Comparison of ENCODE assay signal across 21 cellular contexts in the genomic region with DNA sequence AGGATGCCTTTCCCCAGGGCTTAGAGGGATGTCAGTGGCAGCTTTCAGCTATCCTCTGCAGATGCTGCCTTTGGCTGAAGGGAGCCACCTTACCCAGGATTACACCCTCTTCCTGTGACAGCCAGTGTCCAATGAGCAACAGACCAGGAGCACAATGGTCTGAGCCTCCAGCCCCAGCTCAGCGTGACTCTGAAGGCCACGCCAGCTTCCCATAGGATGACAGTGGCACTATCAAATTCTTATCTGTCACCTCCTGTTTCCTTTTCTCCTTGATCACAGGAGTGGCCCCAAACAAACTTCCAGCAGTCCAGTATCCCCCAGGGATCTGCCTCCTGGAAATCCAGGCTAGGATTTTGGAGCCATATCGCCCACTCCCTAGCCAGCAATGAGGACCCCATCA.
DNase-seq lines count a peak whose midpoint lies in the region; ATAC-seq, FAIRE-seq and TF ChIP-seq lines count a peak whose summit lies in the region.
"Had no signal": no experiment of that assay in that cellular context is flagged by ENCODE, and none has a peak within 500 bp of the region (broad histone marks: within the 10 kb centered on the region; RNA-seq: fewer than 3 reads in every experiment).

No MANE protein-coding gene starts in this region.

- H3K9ac ChIP-seq in HepG2 (ENCODE audit: insufficient read depth, low read depth, low read length) = no peak overlapping the region
- no peak overlapping the region for H3K9ac ChIP-seq in mesendoderm (ENCODE audit: low read length)
- H3K9ac ChIP-seq: BLaER1 had no signal

- H2BK120ac ChIP-seq in mesendoderm (ENCODE audit: low read depth, low read length) = no peak overlapping the region

- H3K18ac ChIP-seq in mesendoderm (ENCODE audit: low read length) = peak overlapping the region; percentile 43

- no peak overlapping the region for H4K8ac ChIP-seq in mesendoderm (ENCODE audit: low read depth, low read length)

- TF ChIP-seq CTCF in right lobe of liver (IDR thresholded peaks at IDR 0.05) = no peak
- TF ChIP-seq CTCF in HepG2 (CRISPR knock-in tag; IDR thresholded peaks at IDR 0.05) = no peak
- no peak for TF ChIP-seq CTCF in spleen (IDR thresholded peaks at IDR 0.05 in 8 of 11, conservative IDR thresholded peaks at IDR 0.05 in 3 of 11)

- no peaks in the 10 kb centered on the region for H4K20me1 ChIP-seq in HepG2 (ENCODE audit: insufficient read depth, low read length)
- H4K20me1 ChIP-seq: BLaER1 had no signal

- no peak for TF ChIP-seq POLR2A in right lobe of liver (IDR thresholded peaks at IDR 0.05)
- no peak for TF ChIP-seq POLR2A in HepG2 (IDR thresholded peaks at IDR 0.05; ENCODE audit: insufficient read depth in 1 of 2, low read depth in 2 of 2, low read length in 2 of 2)
- TF ChIP-seq POLR2A in spleen (IDR thresholded peaks at IDR 0.05) = no peak

- WGBS in right lobe of liver (ENCODE audit: insufficient coverage, low coverage, low lambda C conversion rate, missing lambda C conversion rate) = 49% methylated on average over 3 of the region's 3 CpGs
- WGBS in HepG2 (ENCODE audit: low lambda C conversion rate) = 42% methylated on average over 3 of the region's 3 CpGs
- WGBS in mesendoderm (ENCODE audit: extremely low coverage, insufficient coverage, low lambda C conversion rate) = no CpG with 5 or more reads among the region's 3 CpGs
- 71 to 83% (median 74%) methylated on average over 3 of the region's 3 CpGs for WGBS in spleen, 5 donors

- DNase-seq in right lobe of liver = no peak
- no peak for DNase-seq in HepG2 (ENCODE audit: low spot score)
- peak; percentile 75 for DNase-seq in mesendoderm
- DNase-seq in spleen = no peak
- DNase-seq in SHP77 (lab: John Stamatoyannopoulos, UW) = no peak
- DNase-seq in LoVo (ENCODE audit: low spot score) = no peak
- DNase-seq in GM19239 (ENCODE audit: insufficient read length, low spot score) = no peak
- DNase-seq: Caco-2; CD8-positive, alpha-beta T cell; DMS153; EL; GDM1; H9; HFFc6 had no signal

- no peak for TF ChIP-seq RAD21 in HepG2 (CRISPR knock-in tag; IDR thresholded peaks at IDR 0.05)

- H2AK5ac ChIP-seq in mesendoderm (ENCODE audit: low read length) = no peak overlapping the region

- H2BK15ac ChIP-seq in mesendoderm (replicated peaks; ENCODE audit: low read depth) = no peak overlapping the region

- ATAC-seq in right lobe of liver = peak in 3 of 4 donors; percentile 20 to 45 (median 43)
- ATAC-seq in HepG2 = no peak
- no peak for ATAC-seq in HG03108 (IDR thresholded peaks at IDR 0.05; ENCODE audit: unreplicated experiment)
- ATAC-seq: CD8-positive, alpha-beta T cell; GM12878; GM23338 had no signal

- H3K4me3 ChIP-seq in right lobe of liver = no peak overlapping the region
- H3K4me3 ChIP-seq in HepG2 (replicated peaks in 1 of 3; ENCODE audit: insufficient read depth in 1 of 3, low read depth in 2 of 3, low read length in 3 of 3) = no peak overlapping the region
- H3K4me3 ChIP-seq in mesendoderm (ENCODE audit: low read length) = no peak overlapping the region
- no peak overlapping the region for H3K4me3 ChIP-seq in spleen
- H3K4me3 ChIP-seq: BLaER1, GM12878, GM23338 had no signal

- intact Hi-C loops in right lobe of liver (cut with DNase I) (no loop called here), HepG2 (cut with micrococcal nuclease; ENCODE audit: unreplicated experiment) (no loop called here), spleen (cut with DNase I; ENCODE audit: low total_unique reads) (no loop called here)

- H3K4me2 ChIP-seq in HepG2 (ENCODE audit: low read depth, low read length) = no peak overlapping the region
- no peak overlapping the region for H3K4me2 ChIP-seq in mesendoderm (ENCODE audit: low read length)
- H3K4me2 ChIP-seq: BLaER1, GM23338 had no signal

- FAIRE-seq in HepG2 (lab: Jason Lieb, UNC) (no peak), GM19239 (lab: Jason Lieb, UNC) (no peak)
- FAIRE-seq: A204.1, GM12878 had no signal

- POLR2A ChIA-PET in HepG2 (lab: Yijun Ruan, JAX) = no interaction called here

- H3K27ac ChIP-seq in right lobe of liver (no peak overlapping the region), HepG2 (ENCODE audit: extremely low read length, insufficient read depth, low read length) (no peak overlapping the region), mesendoderm (ENCODE audit: low read depth, low read length) (peak overlapping the region; percentile 26), spleen (peak overlapping the region in 6 of 8 donors; percentile 37 to 66 (median 58))
- H3K27ac ChIP-seq: 22Rv1, BLaER1, C4-2B had no signal

- no peaks in the 10 kb centered on the region for H3K36me3 ChIP-seq in right lobe of liver
- H3K36me3 ChIP-seq in HepG2 (replicated peaks in 1 of 2; ENCODE audit: control insufficient read depth in 1 of 2, insufficient read depth in 2 of 2, low read length in 2 of 2) = no peaks in the 10 kb centered on the region
- H3K36me3 ChIP-seq in mesendoderm (ENCODE audit: control insufficient read depth, insufficient read depth, low read length) = no peaks in the 10 kb centered on the region
- no peaks in the 10 kb centered on the region for H3K36me3 ChIP-seq in spleen
- H3K36me3 ChIP-seq: BLaER1 had no signal

- H3K4me1 ChIP-seq in right lobe of liver = peaks cover 0 to 3% (median 0%) of the 10 kb centered on the region in 4 donors
- H3K4me1 ChIP-seq in HepG2 (ENCODE audit: insufficient read depth, low read length) = no peaks in the 10 kb centered on the region
- peaks cover 5% of the 10 kb centered on the region for H3K4me1 ChIP-seq in mesendoderm (ENCODE audit: control insufficient read depth, low read depth, low read length)
- H3K4me1 ChIP-seq in spleen = peaks cover 0 to 11% (median 0%) of the 10 kb centered on the region in 6 donors
- H3K4me1 ChIP-seq: BLaER1 had no signal

- in situ Hi-C loops in HepG2 (cut with HindIII; ENCODE audit: extremely low pct_ligation_motif_present, low pct_unique_long_range_greater_than_20kb) = loop anchor here (25.0 kb wide), 1 partner anchor 946 kb away; no protein-coding TSS in a partner anchor

- H3K4ac ChIP-seq in mesendoderm (ENCODE audit: low read depth, low read length) = no peak overlapping the region

- H3K9me3 ChIP-seq in right lobe of liver (no peaks in the 10 kb centered on the region), HepG2 (ENCODE audit: low read length) (no peaks in the 10 kb centered on the region), spleen (no peaks in the 10 kb centered on the region)
- H3K9me3 ChIP-seq: BLaER1, Caco-2 had no signal

- H3K79me2 ChIP-seq in HepG2 (ENCODE audit: insufficient read depth, low read length) (no peaks in the 10 kb centered on the region), mesendoderm (ENCODE audit: control insufficient read depth, insufficient read depth, low read length) (no peaks in the 10 kb centered on the region)

- TF ChIP-seq EP300 in HepG2 (IDR thresholded peaks at IDR 0.05; ENCODE audit: low read depth in 2 of 2, low read length in 2 of 2) (no peak), HepG2 (CRISPR knock-in tag; IDR thresholded peaks at IDR 0.05; ENCODE audit: borderline replicate concordance) (no peak)

- no peak overlapping the region for H3K23ac ChIP-seq in mesendoderm (ENCODE audit: low read length)

- no TSS peak for BruUV-seq in HepG2 (replicated peaks; lab: Mats Ljungman, UMichigan)

- no peaks in the 10 kb centered on the region for H3K79me1 ChIP-seq in mesendoderm (ENCODE audit: low read length)

- H2BK5ac ChIP-seq in mesendoderm (ENCODE audit: low read length) = peak overlapping the region; percentile 52

- no peak overlapping the region for H2AFZ ChIP-seq in HepG2 (ENCODE audit: low read length)
- H2AFZ ChIP-seq: GM23338 had no signal

- H3K27me3 ChIP-seq in right lobe of liver = no peaks in the 10 kb centered on the region
- H3K27me3 ChIP-seq in HepG2 (ENCODE audit: control insufficient read depth in 1 of 2, insufficient read depth in 2 of 2, low read length in 2 of 2) = no peaks in the 10 kb centered on the region
- no peaks in the 10 kb centered on the region for H3K27me3 ChIP-seq in mesendoderm (ENCODE audit: insufficient read depth, low read length, poor library complexity)
- peaks cover 0 to 23% (median 4%) of the 10 kb centered on the region in 7 donors for H3K27me3 ChIP-seq in spleen (replicated peaks in 1 of 7)
- H3K27me3 ChIP-seq: BLaER1 had no signal

- no peak overlapping the region for H3K56ac ChIP-seq in mesendoderm (ENCODE audit: low read length)

- no peak overlapping the region for H4K5ac ChIP-seq in mesendoderm (ENCODE audit: low read length)

- CTCF ChIA-PET in HepG2 (lab: Yijun Ruan, JAX; ENCODE audit: low intra/inter-chr PET ratio, low total read pairs) = no interaction called here

TF ChIP-seq in HepG2, 621 proteins besides CTCF, POLR2A, EP300 and RAD21 (continues in another document):
- no peak for TF ChIP-seq NFE2L2 (IDR thresholded peaks at IDR 0.05; ENCODE audit: low read length)
- TF ChIP-seq, protein P1, sequence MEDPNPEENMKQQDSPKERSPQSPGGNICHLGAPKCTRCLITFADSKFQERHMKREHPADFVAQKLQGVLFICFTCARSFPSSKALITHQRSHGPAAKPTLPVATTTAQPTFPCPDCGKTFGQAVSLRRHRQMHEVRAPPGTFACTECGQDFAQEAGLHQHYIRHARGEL (CRISPR knock-in tag; IDR thresholded peaks at IDR 0.05) = no peak
- TF ChIP-seq, protein P2, sequence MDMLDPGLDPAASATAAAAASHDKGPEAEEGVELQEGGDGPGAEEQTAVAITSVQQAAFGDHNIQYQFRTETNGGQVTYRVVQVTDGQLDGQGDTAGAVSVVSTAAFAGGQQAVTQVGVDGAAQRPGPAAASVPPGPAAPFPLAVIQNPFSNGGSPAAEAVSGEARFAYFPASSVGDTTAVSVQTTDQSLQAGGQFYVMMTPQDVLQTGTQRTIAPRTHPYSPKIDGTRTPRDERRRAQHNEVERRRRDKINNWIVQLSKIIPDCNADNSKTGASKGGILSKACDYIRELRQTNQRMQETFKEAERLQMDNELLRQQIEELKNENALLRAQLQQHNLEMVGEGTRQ (IDR thresholded peaks at IDR 0.05; ENCODE audit: low read depth, low read length) = no peak
- TF ChIP-seq, protein P2 (CRISPR knock-in tag; IDR thresholded peaks at IDR 0.05; ENCODE audit: borderline replicate concordance) = no peak
- no peak for TF ChIP-seq ZNF34 (CRISPR knock-in tag; IDR thresholded peaks at IDR 0.05; ENCODE audit: borderline replicate concordance)

Comparison
In these comparisons a context has a peak if more than half of its experiments do, and no peak if none do; other contexts are left out.
1. ATAC-seq: peak in right lobe of liver (3 of 4); none in HepG2 (single experiment) and HG03108 (single experiment).
2. H3K27ac ChIP-seq: peak in mesendoderm (single experiment) and spleen (6 of 8); none in right lobe of liver (0 of 3) and HepG2 (single experiment).